Comparison of ENCODE assay signal across 19 cellular contexts in the genomic region with DNA sequence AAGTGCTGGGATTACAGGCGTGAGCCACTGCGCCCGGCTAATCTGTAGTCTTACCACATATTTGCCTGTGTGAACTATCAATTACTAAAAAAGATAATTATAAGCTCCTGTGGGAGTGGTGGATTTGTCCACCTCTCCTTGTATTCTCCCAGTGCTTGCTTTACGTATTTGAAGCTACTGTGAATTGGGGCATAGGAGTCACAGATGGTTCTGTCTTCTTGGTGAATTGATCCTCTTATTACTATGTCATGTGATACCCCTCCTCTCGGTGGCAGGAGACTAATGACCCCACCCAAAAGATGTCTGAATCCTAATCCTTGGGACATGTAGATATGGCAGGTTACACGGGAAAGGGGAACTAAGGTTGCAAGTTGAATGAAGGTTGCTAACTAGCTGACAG. TPM values are rescaled to one million over a fixed set of nuclear protein-coding genes. Genes with fewer than 3 reads are reported as not detected.
DNase-seq lines count a peak whose midpoint lies in the region; ATAC-seq, FAIRE-seq and TF ChIP-seq lines count a peak whose summit lies in the region.
"Had no signal": no experiment of that assay in that cellular context is flagged by ENCODE, and none has a peak within 500 bp of the region (broad histone marks: within the 10 kb centered on the region; RNA-seq: fewer than 3 reads in every experiment).

No MANE protein-coding gene starts in this region.

- H3K79me2 ChIP-seq in GM12878 (ENCODE audit: control insufficient read depth, insufficient read depth, low read length): peaks cover 14% of the 10 kb centered on the region

- TF ChIP-seq EP300 in GM12878 (IDR thresholded peaks at IDR 0.05; ENCODE audit: borderline replicate concordance in 1 of 2, control insufficient read depth in 1 of 2, low read depth in 2 of 2, low read length in 2 of 2): no peak

- no peak overlapping the region for H3K4me3 ChIP-seq in CD8-positive, alpha-beta T cell (ENCODE audit: low read depth, low read length)
- no peak overlapping the region for H3K4me3 ChIP-seq in GM12878
- no peak overlapping the region for H3K4me3 ChIP-seq in vagina
- H3K4me3 ChIP-seq in spleen: no peak overlapping the region
- H3K4me3 ChIP-seq: MG63 had no signal

- intact Hi-C loops in CD4-positive, alpha-beta T cell (cut with DNase I, micrococcal nuclease): no loop called here
- intact Hi-C loops in CD8-positive, alpha-beta T cell (cut with DNase I, micrococcal nuclease): no loop called here
- intact Hi-C loops in GM12878 (cut with micrococcal nuclease; ENCODE audit: unreplicated experiment): no loop called here
- intact Hi-C loops in vagina (cut with DNase I): no loop called here
- intact Hi-C loops in spleen (cut with DNase I; ENCODE audit: low total_unique reads): no loop called here

- H3K27me3 ChIP-seq in CD4-positive, alpha-beta T cell (ENCODE audit: control insufficient read depth, insufficient read depth, low read length): no peaks in the 10 kb centered on the region
- no peaks in the 10 kb centered on the region for H3K27me3 ChIP-seq in CD8-positive, alpha-beta T cell (ENCODE audit: insufficient read depth, low read length)
- H3K27me3 ChIP-seq in GM12878 (replicated peaks in 1 of 2; ENCODE audit: control insufficient read depth in 2 of 2, insufficient read depth in 2 of 2, low read length in 1 of 2): no peaks in the 10 kb centered on the region
- no peaks in the 10 kb centered on the region for H3K27me3 ChIP-seq in vagina
- H3K27me3 ChIP-seq in spleen (replicated peaks in 1 of 7): no peaks in the 10 kb centered on the region
- H3K27me3 ChIP-seq: MG63 had no signal

- H3K4me1 ChIP-seq in CD8-positive, alpha-beta T cell (ENCODE audit: insufficient read depth, low read length): peaks cover 2% of the 10 kb centered on the region
- H3K4me1 ChIP-seq in GM12878 (ENCODE audit: control insufficient read depth, insufficient read depth, low read length) (no peaks in the 10 kb centered on the region), vagina (no peaks in the 10 kb centered on the region), spleen (peaks cover 0 to 24% (median 2%) of the 10 kb centered on the region in 6 donors)

- no TSS peak for BruUV-seq in GM12878 (replicated peaks; lab: Mats Ljungman, UMichigan)

- H3K4me1 Mint-ChIP-seq in CD4-positive, alpha-beta T cell (ENCODE audit: low read depth): peaks cover 19% of the 10 kb centered on the region
- H3K4me1 Mint-ChIP-seq in CD8-positive, alpha-beta T cell (ENCODE audit: low read depth): peaks cover 11% of the 10 kb centered on the region

- no peak overlapping the region for H3K4me2 ChIP-seq in GM12878 (ENCODE audit: control insufficient read depth, insufficient read depth)

- no peaks in the 10 kb centered on the region for H3K9me3 ChIP-seq in CD4-positive, alpha-beta T cell (ENCODE audit: control insufficient read depth, low read length)
- H3K9me3 ChIP-seq in CD8-positive, alpha-beta T cell (ENCODE audit: low read length): no peaks in the 10 kb centered on the region
- H3K9me3 ChIP-seq in GM12878 (replicated peaks; ENCODE audit: control insufficient read depth, insufficient read depth, low read length): no peaks in the 10 kb centered on the region
- no peaks in the 10 kb centered on the region for H3K9me3 ChIP-seq in vagina
- no peaks in the 10 kb centered on the region for H3K9me3 ChIP-seq in spleen
- H3K9me3 ChIP-seq: MG63 had no signal

- no peak overlapping the region for H3K27ac ChIP-seq in CD4-positive, alpha-beta T cell (ENCODE audit: low read depth, low read length)
- no peak overlapping the region for H3K27ac ChIP-seq in CD8-positive, alpha-beta T cell (ENCODE audit: low read depth, low read length)
- H3K27ac ChIP-seq in GM12878 (ENCODE audit: control insufficient read depth, insufficient read depth): no peak overlapping the region
- no peak overlapping the region for H3K27ac ChIP-seq in vagina
- no peak overlapping the region for H3K27ac ChIP-seq in spleen

- no peak for TF ChIP-seq CTCF in CD4-positive, alpha-beta T cell (IDR thresholded peaks at IDR 0.05)
- TF ChIP-seq CTCF in CD8-positive, alpha-beta T cell (IDR thresholded peaks at IDR 0.05): no peak
- TF ChIP-seq CTCF in GM12878 (IDR thresholded peaks at IDR 0.05 in 2 of 3, conservative IDR thresholded peaks at IDR 0.05 in 1 of 3; ENCODE audit: control insufficient read depth in 2 of 3, extremely low read depth in 1 of 3, insufficient read depth in 1 of 3, low read depth in 3 of 3, low read length in 3 of 3) (no peak), vagina (IDR thresholded peaks at IDR 0.05) (no peak), spleen (IDR thresholded peaks at IDR 0.05 in 8 of 11, conservative IDR thresholded peaks at IDR 0.05 in 3 of 11) (no peak)

- SMC1A ChIA-PET in GM12878 (lab: Charles Lee; ENCODE audit: uncharacterized antibody, unreplicated experiment): interaction anchor here (1.2 to 1.6 kb wide), 3 partner anchors 10 to 29 kb away, joined by 3 to 6 read pairs (median 4); no protein-coding TSS in a partner anchor

- POLR2A ChIA-PET in CD4-positive, alpha-beta T cell (lab: Charles Lee): interaction anchor here (0.9 to 1.8 kb wide), 3 partner anchors 9 to 33 kb away, joined by 3 to 7 read pairs (median 5); partner anchors contain the start of gene GPR132
- POLR2A ChIA-PET in CD8-positive, alpha-beta T cell (lab: Charles Lee): interaction anchor here (1.3 to 1.5 kb wide), 2 partner anchors 10 to 21 kb away, joined by 3 read pairs; no protein-coding TSS in a partner anchor
- POLR2A ChIA-PET in GM12878 (lab: Charles Lee): interaction anchor here (0.7 kb wide), 1 partner anchor 125 kb away, joined by 6 read pairs; no protein-coding TSS in a partner anchor

- DNase-seq in CD4-positive, alpha-beta T cell: no peak
- no peak for DNase-seq in CD8-positive, alpha-beta T cell
- DNase-seq in NCI-H524 treated with DMSO at 0.1 percent for 48 hours (lab: John Stamatoyannopoulos, UW): peak; percentile 96
- DNase-seq in GM12878 (ENCODE audit: low read depth, low spot score): no peak
- no peak for DNase-seq in vagina (ENCODE audit: extremely low spot score in 2 of 2)
- DNase-seq in spleen: no peak
- DNase-seq in KG1 (lab: John Stamatoyannopoulos, UW): no peak
- DNase-seq: DMS 273 treated with DMSO at 0.1 percent for 48 hours, GF-D8, Karpas-422, MG63, NCI-H1105, NCI-H1694, NCI-H226, NCI-H526 treated with DMSO at 0.1 percent for 48 hours, RPMI8226 had no signal

- peaks cover 42% of the 10 kb centered on the region for H3K36me3 ChIP-seq in CD8-positive, alpha-beta T cell (ENCODE audit: insufficient read depth, low read length)
- peaks cover 42 to 49% of the 10 kb centered on the region in 2 experiments for H3K36me3 ChIP-seq in GM12878 (ENCODE audit: control insufficient read depth in 2 of 2, insufficient read depth in 2 of 2, low read length in 1 of 2)
- H3K36me3 ChIP-seq in vagina: no peaks in the 10 kb centered on the region
- H3K36me3 ChIP-seq in spleen: peaks cover 0 to 97% (median 67%) of the 10 kb centered on the region in 6 donors
- H3K36me3 ChIP-seq: MG63 had no signal

- RAD21 ChIA-PET in GM12878 (lab: Charles Lee; ENCODE audit: unreplicated experiment): interaction anchor here (0.9 kb wide), 1 partner anchor 11 kb away, joined by 3 read pairs; no protein-coding TSS in a partner anchor

- no peak for TF ChIP-seq RAD21 in GM12878 (IDR thresholded peaks at IDR 0.05; ENCODE audit: insufficient read depth, low read depth, low read length)

- 67% methylated on average over 6 of the region's 6 CpGs for WGBS in GM12878 (ENCODE audit: insufficient coverage, insufficient replicate concordance, low lambda C conversion rate, missing lambda C conversion rate)
- 78 to 87% (median 82%) methylated on average over 6 of the region's 6 CpGs for WGBS in spleen, 5 donors

- in situ Hi-C loops in GM12878 (cut with MboI): no loop called here

- CTCF ChIA-PET in CD4-positive, alpha-beta T cell (lab: Charles Lee): interaction anchor here (1.3 to 2.1 kb wide), 3 partner anchors 8 to 37 kb away, joined by 5 to 8 read pairs (median 8); no protein-coding TSS in a partner anchor
- CTCF ChIA-PET in CD8-positive, alpha-beta T cell (lab: Charles Lee): interaction anchor here (0.6 to 3.0 kb wide), 9 partner anchors 12 to 150 kb away, joined by 3 to 15 read pairs (median 4); no protein-coding TSS in a partner anchor
- CTCF ChIA-PET in GM12878 (lab: Yijun Ruan, JAX): interaction anchor here (1.0 to 1.5 kb wide), 3 partner anchors 33 to 78 kb away, joined by 4 to 5 read pairs (median 4); no protein-coding TSS in a partner anchor

- no peak overlapping the region for H2AFZ ChIP-seq in GM12878 (ENCODE audit: control insufficient read depth, low read depth, low read length)

- ATAC-seq in CD4-positive, alpha-beta T cell (ENCODE audit: poor library complexity): no peak
- ATAC-seq in CD8-positive, alpha-beta T cell: no peak
- ATAC-seq in GM12878: no peak
- ATAC-seq in HG03378 (IDR thresholded peaks at IDR 0.05; ENCODE audit: unreplicated experiment): no peak

- H4K20me1 ChIP-seq in GM12878 (ENCODE audit: control insufficient read depth, insufficient read depth): peaks cover 8% of the 10 kb centered on the region

- H3K4me3 Mint-ChIP-seq in CD4-positive, alpha-beta T cell: no peak overlapping the region
- H3K4me3 Mint-ChIP-seq in CD8-positive, alpha-beta T cell: no peak overlapping the region
- H3K4me3 Mint-ChIP-seq: B cell had no signal

- H3K9ac ChIP-seq in GM12878 (ENCODE audit: control insufficient read depth, insufficient read depth, low read length): no peak overlapping the region

- H3K36me3 Mint-ChIP-seq in CD4-positive, alpha-beta T cell (ENCODE audit: low read depth): peaks cover 81% of the 10 kb centered on the region
- peaks cover 85% of the 10 kb centered on the region for H3K36me3 Mint-ChIP-seq in CD8-positive, alpha-beta T cell

- H3K27me3 Mint-ChIP-seq in CD4-positive, alpha-beta T cell: no peaks in the 10 kb centered on the region
- H3K27me3 Mint-ChIP-seq in CD8-positive, alpha-beta T cell (ENCODE audit: low read depth): no peaks in the 10 kb centered on the region
- H3K27me3 Mint-ChIP-seq: B cell had no signal

- no peak for TF ChIP-seq POLR2A in GM12878 (IDR thresholded peaks at IDR 0.05; ENCODE audit: low read depth, low read length)
- no peak for TF ChIP-seq POLR2A in vagina (IDR thresholded peaks at IDR 0.05)
- no peak for TF ChIP-seq POLR2A in spleen (IDR thresholded peaks at IDR 0.05)

- H3K27ac Mint-ChIP-seq in CD4-positive, alpha-beta T cell: peak overlapping the region; percentile 70
- H3K27ac Mint-ChIP-seq in CD8-positive, alpha-beta T cell: peak overlapping the region; percentile 62
- H3K27ac Mint-ChIP-seq: B cell had no signal

- H3K9me3 Mint-ChIP-seq in CD4-positive, alpha-beta T cell: no peaks in the 10 kb centered on the region
- no peaks in the 10 kb centered on the region for H3K9me3 Mint-ChIP-seq in CD8-positive, alpha-beta T cell

- FAIRE-seq in GM12878 (lab: Jason Lieb, UNC): peak; percentile 7

RNA-seq across cellular contexts. Expression of gene GPR132, which starts 11.8 kb away (rescaled TPM):
- 10 to 100 TPM; 64.4 to 66.7 TPM for total RNA-seq in CD4-positive, alpha-beta T cell
- total RNA-seq in CD8-positive, alpha-beta T cell: 100 to 1,000 TPM in 1 of 2 experiments, 10 to 100 TPM in 1; 91.8 to 101 TPM
- 118 and 130 TPM in 2 replicates for total RNA-seq in GM12878 (2013; cell fraction: nucleolus; rRNA removed)
- total RNA-seq in GM12878 (2014; rRNA removed) (45.8 and 49.3 TPM in 2 replicates), GM12878 (2014; rRNA removed; fragmentation: Illumina TruSeq; extraction: Trizol) (20.3 and 21.0 TPM in 2 replicates), GM12878 (2021) (39.6 and 40.3 TPM in 2 replicates), vagina (9.1 TPM), spleen (10 to 100 TPM; 17.5 to 33.7 (median 23.1) TPM)
- 9.9 TPM for polyA plus RNA-seq in GM12878 (2011; ENCODE audit: low read depth)
- polyA plus RNA-seq in GM12878 (2011; rRNA removed) (10.2 and 14.9 TPM in 2 replicates), GM12878 (2014; fragmentation: Illumina TruSeq; extraction: Trizol) (4.9 and 14.5 TPM in 2 replicates), GM12878 (2014; fragmentation: Nextera tagmentation; extraction: Ambion mirVana) (1 to 10 TPM; 1.9 to 2.2 TPM), GM12878 (2014; rRNA removed) (30.0 and 30.7 TPM in 2 replicates), GM12878 (2016; fragmentation: Nextera tagmentation; extraction: Ambion mirVana) (10 to 100 TPM; 19.8 to 21.7 TPM), spleen (1 to 10 TPM; 5.0 to 9.0 (median 5.8) TPM)
- polyA plus RNA-seq in GM12878 (2011; cell fraction: cytosol; rRNA removed): 23.7 and 36.1 TPM in 2 replicates
- polyA plus RNA-seq in GM12878 (2011; cell fraction: nucleus; rRNA removed): 47.6 and 57.0 TPM in 2 replicates
- 22.6 and 24.5 TPM in 2 replicates for polyA plus RNA-seq in GM12878 (2012)
- polyA minus RNA-seq in GM12878 (2011; rRNA and poly(A)+ RNA removed): 38.5 and 63.1 TPM in 2 replicates
- polyA minus RNA-seq in GM12878 (2011; cell fraction: cytosol; rRNA and poly(A)+ RNA removed): 15.9 and 17.0 TPM in 2 replicates
- 15.6 and 33.9 TPM in 2 replicates for polyA minus RNA-seq in GM12878 (2011; cell fraction: nucleus; rRNA and poly(A)+ RNA removed)
- total RNA-seq: HT-29 had no signal

RNA-seq across cellular contexts. Expression of gene CDCA4, which starts 32.5 kb away (rescaled TPM):
- 10 to 100 TPM; 17.7 to 18.8 TPM for total RNA-seq in CD4-positive, alpha-beta T cell
- total RNA-seq in CD8-positive, alpha-beta T cell: 10 to 100 TPM; 20.2 to 22.9 TPM
- total RNA-seq in GM12878 (2013; cell fraction: nucleolus; rRNA removed): 26.9 and 31.0 TPM in 2 replicates
- 59.0 and 62.9 TPM in 2 replicates for total RNA-seq in GM12878 (2014; rRNA removed)
- 28.7 and 30.1 TPM in 2 replicates for total RNA-seq in GM12878 (2014; rRNA removed; fragmentation: Illumina TruSeq; extraction: Trizol)
- total RNA-seq in GM12878 (2021): 56.3 and 60.2 TPM in 2 replicates
- polyA plus RNA-seq in GM12878 (2011; ENCODE audit: low read depth): 12.7 TPM
- 35.4 and 48.5 TPM in 2 replicates for polyA plus RNA-seq in GM12878 (2011; rRNA removed)
- polyA plus RNA-seq in GM12878 (2011; cell fraction: cytosol; rRNA removed): 50.6 and 63.1 TPM in 2 replicates
- polyA plus RNA-seq in GM12878 (2011; cell fraction: nucleus; rRNA removed): 32.4 and 40.6 TPM in 2 replicates
- polyA plus RNA-seq in GM12878 (2012): 27.2 and 36.2 TPM in 2 replicates
- 14.4 and 23.3 TPM in 2 replicates for polyA plus RNA-seq in GM12878 (2014; fragmentation: Illumina TruSeq; extraction: Trizol)
- 10 to 100 TPM; 10.4 to 16.1 TPM for polyA plus RNA-seq in GM12878 (2014; fragmentation: Nextera tagmentation; extraction: Ambion mirVana)
- polyA plus RNA-seq in GM12878 (2014; rRNA removed): 55.7 and 59.3 TPM in 2 replicates
- 10 to 100 TPM; 61.7 to 64.0 TPM for polyA plus RNA-seq in GM12878 (2016; fragmentation: Nextera tagmentation; extraction: Ambion mirVana)
- 25.7 and 41.9 TPM in 2 replicates for polyA minus RNA-seq in GM12878 (2011; rRNA and poly(A)+ RNA removed)
- 16.9 and 21.2 TPM in 2 replicates for polyA minus RNA-seq in GM12878 (2011; cell fraction: cytosol; rRNA and poly(A)+ RNA removed)
- 8.0 and 14.2 TPM in 2 replicates for polyA minus RNA-seq in GM12878 (2011; cell fraction: nucleus; rRNA and poly(A)+ RNA removed)
- 15.2 TPM for total RNA-seq in vagina
- total RNA-seq in spleen: 10 to 100 TPM in 2 of 7 donors, 1 to 10 TPM in 5; 6.5 to 15.1 (median 8.7) TPM
- 10 to 100 TPM in 1 of 3 donors, 1 to 10 TPM in 2; 5.8 to 10.5 (median 8.5) TPM for polyA plus RNA-seq in spleen
